In the genomic region with DNA sequence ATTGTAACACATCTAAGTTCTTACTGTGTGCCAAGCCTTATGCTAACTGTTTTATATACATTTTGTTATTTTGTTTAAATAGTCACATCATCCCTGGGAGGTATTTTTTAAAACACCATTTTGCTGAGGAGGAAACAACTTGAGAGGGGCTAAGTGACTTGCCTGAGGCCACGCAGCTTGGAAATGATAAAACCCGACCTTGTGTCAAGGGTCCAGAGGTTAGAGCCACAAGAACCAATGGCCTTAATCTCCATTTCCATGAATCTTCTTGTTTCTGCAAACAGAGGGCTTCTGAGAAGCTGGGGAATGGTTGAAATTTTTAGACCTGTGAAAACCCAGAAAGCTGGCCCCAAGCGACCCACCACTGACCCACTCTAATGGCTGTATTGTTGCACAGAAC, we compare ENCODE assay signal across 17 cellular contexts.
"Had no signal": no experiment of that assay in that cellular context is flagged by ENCODE, and none has a peak within 500 bp of the region (broad histone marks: within the 10 kb centered on the region; RNA-seq: fewer than 3 reads in every experiment).

No MANE protein-coding gene starts in this region.

- H3K4me3 ChIP-seq: heart right ventricle, left lung, lower lobe of right lung, psoas muscle, sigmoid colon, skin epidermis had no signal

- DNase-seq: cerebellar nuclear complex; dermis blood vessel endothelial cell; erythroblast; foreskin melanocyte; heart right ventricle; left lung; lower lobe of right lung; midbrain; naive B cell; psoas muscle; sigmoid colon; stimulated activated CD4-positive, alpha-beta T cell treated with anti-CD3 and anti-CD28 coated beads, Interleukin-2, amount 100 ng/mL, for 24 hours; stimulated activated CD4-positive, alpha-beta T cell treated with anti-CD3 and anti-CD28 coated beads, Interleukin-4, amount 100 ng/mL, for 4 hours; stimulated activated naive B cell treated with anti-CD40 and anti-IgM and Interleukin-4, amounts not matched to agents 10 μg/mL and 1 μg/mL and 100 μg/mL, for 72 hours; stimulated activated naive CD8-positive, alpha-beta T cell treated with anti-CD3 and anti-CD28 coated beads, Interleukin-15, amount 100 ng/mL, for 72 hours; substantia nigra had no signal

- ATAC-seq: heart right ventricle; left lung; lower lobe of right lung; psoas muscle; stimulated activated naive B cell treated with anti-CD40 and anti-IgM and Interleukin-4, amounts not matched to agents 10 μg/mL and 1 μg/mL and 100 μg/mL, for 72 hours; stimulated activated naive CD8-positive, alpha-beta T cell treated with anti-CD3 and anti-CD28 coated beads, Interleukin-15, amount 100 ng/mL, for 72 hours had no signal

- H3K9me3 ChIP-seq: heart right ventricle, left lung, lower lobe of right lung, psoas muscle, sigmoid colon had no signal

- H3K27me3 ChIP-seq: heart right ventricle, left lung, sigmoid colon had no signal

- H3K36me3 ChIP-seq: heart right ventricle, left lung, lower lobe of right lung, sigmoid colon had no signal

- H3K27ac ChIP-seq: left lung, lower lobe of right lung, skin epidermis had no signal
